Comparison of ENCODE assay signal across 7 cellular contexts in the genomic region with DNA sequence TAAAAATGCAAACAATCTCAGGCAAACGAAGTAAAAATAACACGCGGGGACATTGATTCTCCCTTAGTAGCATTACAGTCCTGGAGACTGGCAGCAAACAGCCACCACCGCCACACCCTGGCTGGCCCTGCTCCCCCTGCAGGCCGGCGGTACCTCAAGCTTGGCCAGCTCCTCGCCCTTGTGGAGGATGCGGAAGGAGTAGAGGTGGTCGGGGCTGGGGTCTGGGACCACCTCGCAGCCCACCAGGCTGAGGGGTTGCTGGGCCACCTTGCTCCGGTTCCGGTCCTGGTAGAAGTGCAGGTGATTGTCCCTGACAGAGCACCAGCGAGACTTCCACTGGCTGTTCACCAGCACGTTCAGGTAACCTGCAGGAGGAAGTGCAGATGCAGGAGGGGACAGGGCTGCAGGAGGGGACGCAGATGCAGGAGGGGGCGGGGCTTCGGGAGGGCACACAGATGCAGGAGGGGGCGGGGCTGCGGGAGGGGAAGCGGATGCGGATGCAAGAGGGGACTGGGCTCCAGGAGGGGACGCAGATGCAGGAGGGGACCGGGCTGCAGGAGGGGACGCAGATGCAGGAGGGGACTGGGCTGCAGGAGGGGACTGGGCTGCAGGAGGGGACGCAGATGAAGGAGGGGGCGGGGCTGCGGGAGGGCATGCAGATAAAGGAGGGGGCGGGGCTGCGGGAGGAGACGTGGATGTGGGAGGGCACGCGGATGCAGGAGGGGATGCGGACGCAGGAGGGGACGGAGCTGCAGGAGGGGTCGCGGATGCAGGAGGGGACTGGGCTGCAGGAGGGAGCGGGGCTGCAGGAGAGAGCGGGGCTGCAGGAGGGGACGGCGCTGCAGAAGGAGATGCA.
DNase-seq lines count a peak whose midpoint lies in the region; ATAC-seq and TF ChIP-seq lines count a peak whose summit lies in the region.

No MANE protein-coding gene starts in this region.

- POLR2A ChIA-PET in naive thymus-derived CD8-positive, alpha-beta T cell (lab: Charles Lee), result interaction anchor here (0.8 to 1.3 kb wide), 3 partner anchors 130 to 1631 kb away, joined by 3 to 4 read pairs (median 4); partner anchors contain the start of genes CCDC186 and FHIP2A

- peak overlapping the region; percentile 63 to 92 for H3K27ac Mint-ChIP-seq in effector memory CD8-positive, alpha-beta T cell
- peak overlapping the region in 7 of 10 donors; percentile 5 to 85 (median 73) for H3K27ac Mint-ChIP-seq in naive thymus-derived CD8-positive, alpha-beta T cell

- ATAC-seq in HG02678 (IDR thresholded peaks at IDR 0.05; ENCODE audit: unreplicated experiment), result peak; percentile 63
- ATAC-seq in effector memory CD8-positive, alpha-beta T cell (replicated peaks), result peak; percentile 82
- ATAC-seq in naive thymus-derived CD8-positive, alpha-beta T cell, result peak; percentile 82 to 88
- ATAC-seq in stimulated activated naive CD8-positive, alpha-beta T cell treated with anti-CD3 and anti-CD28 coated beads, Interleukin-15, Interleukin-2, amounts not matched to agents 100 U/mL and 50 U/mL, for 24 hours, result peak; percentile 63

- no peaks in the 10 kb centered on the region for H3K9me3 Mint-ChIP-seq in effector memory CD8-positive, alpha-beta T cell
- H3K9me3 Mint-ChIP-seq in naive thymus-derived CD8-positive, alpha-beta T cell, result no peaks in the 10 kb centered on the region

- DNase-seq in GM13977 (ENCODE audit: low spot score) (peak; percentile 75), NCI-H2029 treated with DMSO at 0.1 percent for 48 hours (lab: John Stamatoyannopoulos, UW) (peak; percentile 2)
- peak; percentile 61 to 62 for DNase-seq in activated CD4-positive, alpha-beta T cell treated with anti-CD3 and anti-CD28 coated beads, Interleukin-2, amount 50 U/mL, for 48 hours
- peak; percentile 32 to 44 (median 37) for DNase-seq in effector memory CD8-positive, alpha-beta T cell
- peak; percentile 50 to 87 (median 63) for DNase-seq in naive thymus-derived CD8-positive, alpha-beta T cell
- DNase-seq in stimulated activated naive CD8-positive, alpha-beta T cell treated with anti-CD3 and anti-CD28 coated beads, Interleukin-15, Interleukin-2, amounts not matched to agents 100 U/mL and 50 U/mL, for 24 hours, result peak; percentile 71

- TF ChIP-seq CTCF in GM13977 (IDR thresholded peaks at IDR 0.05; ENCODE audit: extremely low read depth, insufficient read depth, missing control alignments), result peak; percentile 67

- in situ Hi-C loops in GM13977 (cut with MboI; ENCODE audit: low pct_unique_long_range_greater_than_20kb, low sequenced_read_pairs, unreplicated experiment), result loop anchor here (10.0 kb wide), 1 partner anchor 160 kb away; no protein-coding TSS in a partner anchor

- peaks cover 9 to 11% of the 10 kb centered on the region in 2 donors for H3K4me1 Mint-ChIP-seq in effector memory CD8-positive, alpha-beta T cell (ENCODE audit: low read depth in 2 of 2)
- peaks cover 9 to 14% (median 11%) of the 10 kb centered on the region in 4 donors for H3K4me1 Mint-ChIP-seq in naive thymus-derived CD8-positive, alpha-beta T cell

- H3K4me3 Mint-ChIP-seq in effector memory CD8-positive, alpha-beta T cell, result peak overlapping the region; percentile 93
- H3K4me3 Mint-ChIP-seq in naive thymus-derived CD8-positive, alpha-beta T cell, result peak overlapping the region; percentile 83 to 95 (median 93)

- H3K27me3 Mint-ChIP-seq in effector memory CD8-positive, alpha-beta T cell, result no peaks in the 10 kb centered on the region
- H3K27me3 Mint-ChIP-seq in naive thymus-derived CD8-positive, alpha-beta T cell, result no peaks in the 10 kb centered on the region

- no peaks in the 10 kb centered on the region for H3K36me3 Mint-ChIP-seq in effector memory CD8-positive, alpha-beta T cell (ENCODE audit: insufficient read depth)
- H3K36me3 Mint-ChIP-seq in naive thymus-derived CD8-positive, alpha-beta T cell, result peaks cover 0 to 11% (median 9%) of the 10 kb centered on the region in 3 donors

Comparison
In these comparisons a context has a peak if more than half of its experiments do, and no peak if none do; other contexts are left out.
1. Peak in every context shown above with its lines: DNase-seq and ATAC-seq.
2. DNase-seq: peak in every context shown above with its lines; median percentile 75 in GM13977; 71 in stimulated activated naive CD8-positive, alpha-beta T cell treated with anti-CD3 and anti-CD28 coated beads, Interleukin-15, Interleukin-2, amounts not matched to agents 100 U/mL and 50 U/mL, for 24 hours; 63 in naive thymus-derived CD8-positive, alpha-beta T cell; 62 in activated CD4-positive, alpha-beta T cell treated with anti-CD3 and anti-CD28 coated beads, Interleukin-2, amount 50 U/mL, for 48 hours; 37 in effector memory CD8-positive, alpha-beta T cell; 2 in NCI-H2029 treated with DMSO at 0.1 percent for 48 hours.